In the genomic region with DNA sequence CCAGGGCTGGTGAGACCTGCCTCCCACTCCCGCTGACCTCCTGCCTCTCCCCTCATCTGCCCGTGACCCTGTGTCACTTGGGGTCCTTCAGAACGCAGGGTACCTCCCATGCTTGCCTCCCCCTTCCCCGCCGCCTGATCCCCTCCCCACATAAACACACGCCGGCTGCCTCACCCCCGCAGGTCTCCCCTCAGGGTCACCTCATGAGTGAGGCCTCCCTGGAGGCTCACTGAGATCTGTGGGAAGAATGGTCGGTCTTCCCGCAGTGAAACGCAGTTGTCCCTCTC, we compare ENCODE assay signal across 1 cellular context.
TF ChIP-seq lines count a peak whose summit lies in the region.

No MANE protein-coding gene starts in this region.

TF ChIP-seq in H1, 55 proteins besides CTCF, POLR2A, EP300 and RAD21 (continued from another document):
- TF ChIP-seq RFX5 (IDR thresholded peaks at IDR 0.05; ENCODE audit: borderline replicate concordance, low read depth, low read length) (no peak), NANOG (IDR thresholded peaks at IDR 0.05; ENCODE audit: insufficient read depth, low read depth, low read length, poor library complexity, severe bottlenecking) (no peak), KDM4A (IDR thresholded peaks at IDR 0.05; ENCODE audit: low read depth, low read length, severe bottlenecking) (no peak), GTF2F1 (IDR thresholded peaks at IDR 0.05; ENCODE audit: borderline replicate concordance, low read depth, low read length) (no peak), CBX5 (IDR thresholded peaks at IDR 0.05; ENCODE audit: low read depth, low read length) (no peak), YY1 (IDR thresholded peaks at IDR 0.05; ENCODE audit: low read depth, low read length) (no peak), BCL11A (IDR thresholded peaks at IDR 0.05; ENCODE audit: low read depth in 2 of 2, low read length in 2 of 2) (no peak), TAF1 (IDR thresholded peaks at IDR 0.05; ENCODE audit: low read depth, low read length) (no peak), SP2 (IDR thresholded peaks at IDR 0.05; ENCODE audit: low read length) (no peak), USF2 (IDR thresholded peaks at IDR 0.05; ENCODE audit: low read length) (no peak)
TF ChIP-seq in H1: peak in this region for 0.
